Comparison of ENCODE assay signal across 2 cellular contexts in the genomic region with DNA sequence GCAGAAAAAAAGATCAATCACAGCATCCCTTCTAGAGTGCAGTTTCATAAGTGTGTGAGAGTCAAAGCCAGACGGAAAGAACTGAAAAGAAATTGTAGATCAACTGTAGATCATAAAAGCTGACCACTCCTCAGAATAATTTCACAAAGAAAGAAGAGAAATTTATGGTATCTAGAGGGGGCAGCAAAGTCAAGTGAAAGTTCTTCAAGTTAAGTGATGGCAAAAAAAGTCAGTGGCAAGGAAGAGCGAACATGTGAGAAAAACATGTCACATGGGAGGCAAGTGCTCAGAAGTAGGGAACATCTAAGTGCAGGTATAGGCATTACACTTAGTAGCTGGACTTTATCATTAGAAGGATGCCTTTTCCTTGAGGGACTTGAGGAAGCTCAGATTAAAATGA.
TF ChIP-seq lines count a peak whose summit lies in the region.

No MANE protein-coding gene starts in this region.

TF ChIP-seq in Ishikawa, 13 proteins besides CTCF, POLR2A, EP300 and RAD21:
- TF ChIP-seq, protein P1, sequence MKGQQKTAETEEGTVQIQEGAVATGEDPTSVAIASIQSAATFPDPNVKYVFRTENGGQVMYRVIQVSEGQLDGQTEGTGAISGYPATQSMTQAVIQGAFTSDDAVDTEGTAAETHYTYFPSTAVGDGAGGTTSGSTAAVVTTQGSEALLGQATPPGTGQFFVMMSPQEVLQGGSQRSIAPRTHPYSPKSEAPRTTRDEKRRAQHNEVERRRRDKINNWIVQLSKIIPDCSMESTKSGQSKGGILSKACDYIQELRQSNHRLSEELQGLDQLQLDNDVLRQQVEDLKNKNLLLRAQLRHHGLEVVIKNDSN (IDR thresholded peaks at IDR 0.05): no peak
- TF ChIP-seq NFIC (IDR thresholded peaks at IDR 0.05) (no peak), TEAD4 (IDR thresholded peaks at IDR 0.05) (no peak), FOXM1 (IDR thresholded peaks at IDR 0.05; ENCODE audit: borderline replicate concordance, low read depth) (no peak), CEBPB (IDR thresholded peaks at IDR 0.05) (no peak), YY1 (IDR thresholded peaks at IDR 0.05; ENCODE audit: low read depth) (no peak), ZBTB7A (IDR thresholded peaks at IDR 0.05; ENCODE audit: low read depth) (no peak)
- TF ChIP-seq, protein P2, sequence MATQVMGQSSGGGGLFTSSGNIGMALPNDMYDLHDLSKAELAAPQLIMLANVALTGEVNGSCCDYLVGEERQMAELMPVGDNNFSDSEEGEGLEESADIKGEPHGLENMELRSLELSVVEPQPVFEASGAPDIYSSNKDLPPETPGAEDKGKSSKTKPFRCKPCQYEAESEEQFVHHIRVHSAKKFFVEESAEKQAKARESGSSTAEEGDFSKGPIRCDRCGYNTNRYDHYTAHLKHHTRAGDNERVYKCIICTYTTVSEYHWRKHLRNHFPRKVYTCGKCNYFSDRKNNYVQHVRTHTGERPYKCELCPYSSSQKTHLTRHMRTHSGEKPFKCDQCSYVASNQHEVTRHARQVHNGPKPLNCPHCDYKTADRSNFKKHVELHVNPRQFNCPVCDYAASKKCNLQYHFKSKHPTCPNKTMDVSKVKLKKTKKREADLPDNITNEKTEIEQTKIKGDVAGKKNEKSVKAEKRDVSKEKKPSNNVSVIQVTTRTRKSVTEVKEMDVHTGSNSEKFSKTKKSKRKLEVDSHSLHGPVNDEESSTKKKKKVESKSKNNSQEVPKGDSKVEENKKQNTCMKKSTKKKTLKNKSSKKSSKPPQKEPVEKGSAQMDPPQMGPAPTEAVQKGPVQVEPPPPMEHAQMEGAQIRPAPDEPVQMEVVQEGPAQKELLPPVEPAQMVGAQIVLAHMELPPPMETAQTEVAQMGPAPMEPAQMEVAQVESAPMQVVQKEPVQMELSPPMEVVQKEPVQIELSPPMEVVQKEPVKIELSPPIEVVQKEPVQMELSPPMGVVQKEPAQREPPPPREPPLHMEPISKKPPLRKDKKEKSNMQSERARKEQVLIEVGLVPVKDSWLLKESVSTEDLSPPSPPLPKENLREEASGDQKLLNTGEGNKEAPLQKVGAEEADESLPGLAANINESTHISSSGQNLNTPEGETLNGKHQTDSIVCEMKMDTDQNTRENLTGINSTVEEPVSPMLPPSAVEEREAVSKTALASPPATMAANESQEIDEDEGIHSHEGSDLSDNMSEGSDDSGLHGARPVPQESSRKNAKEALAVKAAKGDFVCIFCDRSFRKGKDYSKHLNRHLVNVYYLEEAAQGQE (IDR thresholded peaks at IDR 0.05; ENCODE audit: low read depth): no peak
- TF ChIP-seq, protein P3, sequence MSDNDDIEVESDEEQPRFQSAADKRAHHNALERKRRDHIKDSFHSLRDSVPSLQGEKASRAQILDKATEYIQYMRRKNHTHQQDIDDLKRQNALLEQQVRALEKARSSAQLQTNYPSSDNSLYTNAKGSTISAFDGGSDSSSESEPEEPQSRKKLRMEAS (IDR thresholded peaks at IDR 0.05): no peak

TF ChIP-seq in H1, 55 proteins besides CTCF, POLR2A, EP300 and RAD21:
- TF ChIP-seq GABPA (IDR thresholded peaks at IDR 0.05; ENCODE audit: borderline replicate concordance, insufficient read depth, low read length) (no peak), YY1 (IDR thresholded peaks at IDR 0.05; ENCODE audit: low read depth, low read length) (no peak), POU5F1 (IDR thresholded peaks at IDR 0.05; ENCODE audit: low read depth, low read length) (no peak), SUZ12 (IDR thresholded peaks at IDR 0.05; ENCODE audit: low read length) (no peak), CREB1 (IDR thresholded peaks at IDR 0.05) (no peak), PHF8 (conservative IDR thresholded peaks at IDR 0.05; ENCODE audit: low read depth, low read length) (no peak), HDAC6 (IDR thresholded peaks at IDR 0.05; ENCODE audit: low read depth, low read length) (no peak), EZH2 (IDR thresholded peaks at IDR 0.05; ENCODE audit: low read depth, low read length, severe bottlenecking) (no peak), TEAD4 (IDR thresholded peaks at IDR 0.05; ENCODE audit: low read depth, low read length) (no peak), KDM1A (IDR thresholded peaks at IDR 0.05; ENCODE audit: borderline replicate concordance, low read length) (no peak)
